ENCODE assay signal across 9 cellular contexts in genomic region chr2:191302459-191303155, GRCh38. TPM values are rescaled to one million over a fixed set of nuclear protein-coding genes. Genes with fewer than 3 reads are reported as not detected.
DNase-seq lines count a peak whose midpoint lies in the region; ATAC-seq and TF ChIP-seq lines count a peak whose summit lies in the region.
"Had no signal": no experiment of that assay in that cellular context is flagged by ENCODE, and none has a peak within 500 bp of the region (broad histone marks: within the 10 kb centered on the region; RNA-seq: fewer than 3 reads in every experiment).

No MANE protein-coding gene starts in this region.

- H3K36me3 Mint-ChIP-seq in activated T-cell treated with anti-CD3 and anti-CD28 coated beads, Interleukin-2, amount 50 U/mL, for 72 hours (ENCODE audit: insufficient read depth in 2 of 2) = no peaks in the 10 kb centered on the region
- H3K36me3 Mint-ChIP-seq in nephron progenitor cell (ENCODE audit: low read depth) = peaks cover 60% of the 10 kb centered on the region
- no peaks in the 10 kb centered on the region for H3K36me3 Mint-ChIP-seq in activated T-helper 1 cell treated with anti-CD3 and anti-CD28 coated beads, Interleukin-12 subunit alpha, Interleukin-12 subunit beta, Interleukin-2, Interleukin-4 antibody, amounts not matched to agents 30 ng/mL and 10 ng/mL and 1 ng/mL, durations not matched to agents 14 hours and 24 hours and 36 hours (ENCODE audit: low read depth)

- H3K9me3 Mint-ChIP-seq in activated T-cell treated with anti-CD3 and anti-CD28 coated beads, Interleukin-2, amount 50 U/mL, for 72 hours = no peaks in the 10 kb centered on the region
- no peaks in the 10 kb centered on the region for H3K9me3 Mint-ChIP-seq in nephron progenitor cell
- no peaks in the 10 kb centered on the region for H3K9me3 Mint-ChIP-seq in activated T-helper 1 cell treated with anti-CD3 and anti-CD28 coated beads, Interleukin-12 subunit alpha, Interleukin-12 subunit beta, Interleukin-2, Interleukin-4 antibody, amounts not matched to agents 30 ng/mL and 10 ng/mL and 1 ng/mL, durations not matched to agents 14 hours and 24 hours and 36 hours

- in situ Hi-C loops in SK-MEL-5 (cut with HindIII; ENCODE audit: low pct_unique_long_range_greater_than_20kb, low sequenced_read_pairs) = no loop called here

- peak; percentile 7 for TF ChIP-seq CTCF in nephron progenitor cell (IDR thresholded peaks at IDR 0.05)

- peak in 1 of 2 donors; percentile 41 for ATAC-seq in activated T-cell treated with anti-CD3 and anti-CD28 coated beads, Interleukin-2, amount 50 U/mL, for 72 hours (replicated peaks in 1 of 2)
- peak; percentile 68 for ATAC-seq in HG02759 (IDR thresholded peaks at IDR 0.05; ENCODE audit: unreplicated experiment)

- H3K27ac Mint-ChIP-seq in activated T-cell treated with anti-CD3 and anti-CD28 coated beads, Interleukin-2, amount 50 U/mL, for 72 hours = no peak overlapping the region
- H3K27ac Mint-ChIP-seq in nephron progenitor cell = no peak overlapping the region
- H3K27ac Mint-ChIP-seq in activated T-helper 1 cell treated with anti-CD3 and anti-CD28 coated beads, Interleukin-12 subunit alpha, Interleukin-12 subunit beta, Interleukin-2, Interleukin-4 antibody, amounts not matched to agents 30 ng/mL and 10 ng/mL and 1 ng/mL, durations not matched to agents 14 hours and 24 hours and 36 hours = no peak overlapping the region

- no peaks in the 10 kb centered on the region for H3K27me3 Mint-ChIP-seq in activated T-cell treated with anti-CD3 and anti-CD28 coated beads, Interleukin-2, amount 50 U/mL, for 72 hours (ENCODE audit: low read depth)
- no peaks in the 10 kb centered on the region for H3K27me3 Mint-ChIP-seq in nephron progenitor cell (ENCODE audit: low read depth, poor library complexity)
- no peaks in the 10 kb centered on the region for H3K27me3 Mint-ChIP-seq in activated T-helper 1 cell treated with anti-CD3 and anti-CD28 coated beads, Interleukin-12 subunit alpha, Interleukin-12 subunit beta, Interleukin-2, Interleukin-4 antibody, amounts not matched to agents 30 ng/mL and 10 ng/mL and 1 ng/mL, durations not matched to agents 14 hours and 24 hours and 36 hours (ENCODE audit: insufficient read depth)

- no peak overlapping the region for H3K4me3 Mint-ChIP-seq in activated T-cell treated with anti-CD3 and anti-CD28 coated beads, Interleukin-2, amount 50 U/mL, for 72 hours
- H3K4me3 Mint-ChIP-seq in nephron progenitor cell = no peak overlapping the region
- no peak overlapping the region for H3K4me3 Mint-ChIP-seq in activated T-helper 1 cell treated with anti-CD3 and anti-CD28 coated beads, Interleukin-12 subunit alpha, Interleukin-12 subunit beta, Interleukin-2, Interleukin-4 antibody, amounts not matched to agents 30 ng/mL and 10 ng/mL and 1 ng/mL, durations not matched to agents 14 hours and 24 hours and 36 hours

- no peaks in the 10 kb centered on the region for H3K4me1 Mint-ChIP-seq in activated T-cell treated with anti-CD3 and anti-CD28 coated beads, Interleukin-2, amount 50 U/mL, for 72 hours (ENCODE audit: low read depth)
- peaks cover 37% of the 10 kb centered on the region for H3K4me1 Mint-ChIP-seq in nephron progenitor cell
- no peaks in the 10 kb centered on the region for H3K4me1 Mint-ChIP-seq in activated T-helper 1 cell treated with anti-CD3 and anti-CD28 coated beads, Interleukin-12 subunit alpha, Interleukin-12 subunit beta, Interleukin-2, Interleukin-4 antibody, amounts not matched to agents 30 ng/mL and 10 ng/mL and 1 ng/mL, durations not matched to agents 14 hours and 24 hours and 36 hours (ENCODE audit: low read depth)

- peak; percentile 5 to 9 for DNase-seq in activated T-cell treated with anti-CD3 and anti-CD28 coated beads, Interleukin-2, amount 50 U/mL, for 72 hours
- no peak for DNase-seq in activated T-cell treated with anti-CD3 and anti-CD28 coated beads, Interleukin-2, amount 50 U/mL, for 48 hours
- DNase-seq in SK-MEL-5 (ENCODE audit: low read depth, low spot score) (peak; percentile 64), nephron progenitor cell (no peak), ureter (ENCODE audit: low spot score) (no peak)
- no peak for DNase-seq in central memory CD4-positive, alpha-beta T cell
- no peak for DNase-seq in activated T-helper 1 cell treated with anti-CD3 and anti-CD28 coated beads, Interleukin-12 subunit alpha, Interleukin-12 subunit beta, Interleukin-2, Interleukin-4 antibody, amounts not matched to agents 30 ng/mL and 10 ng/mL and 1 ng/mL, durations not matched to agents 14 hours and 24 hours and 36 hours (ENCODE audit: low spot score)
- DNase-seq: pancreas had no signal

- intact Hi-C loops in activated T-helper 1 cell treated with anti-CD3 and anti-CD28 coated beads, Interleukin-12 subunit alpha, Interleukin-12 subunit beta, Interleukin-2, Interleukin-4 antibody, amounts not matched to agents 30 ng/mL and 10 ng/mL and 1 ng/mL, durations not matched to agents 14 hours and 24 hours and 36 hours (cut with micrococcal nuclease) = loop anchor here (1.0 kb wide), 1 partner anchor 137 kb away; no protein-coding TSS in a partner anchor

RNA-seq across cellular contexts. Expression of gene MYO1B, which starts 57.4 kb away (rescaled TPM):
- 10 to 100 TPM; 24.4 to 37.5 TPM for total RNA-seq in activated T-cell treated with anti-CD3 and anti-CD28 coated beads, Interleukin-2, amount 50 U/mL, for 72 hours
- 43.4 and 46.0 TPM in 2 replicates for total RNA-seq in SK-MEL-5 (2014; rRNA removed; shearing (Covaris generic))
- 27.7 and 35.1 TPM in 2 replicates for polyA plus RNA-seq in SK-MEL-5 (2015; cell fraction: cytosol; rRNA removed)
- 54.1 and 58.1 TPM in 2 replicates for polyA plus RNA-seq in SK-MEL-5 (2015; cell fraction: nucleus; rRNA removed)
- 87.6 TPM for total RNA-seq in ureter
- total RNA-seq in activated T-helper 1 cell treated with anti-CD3 and anti-CD28 coated beads, Interleukin-12 subunit alpha, Interleukin-12 subunit beta, Interleukin-2, Interleukin-4 antibody, amounts not matched to agents 30 ng/mL and 10 ng/mL and 1 ng/mL, durations not matched to agents 14 hours and 24 hours and 36 hours = 13.2 and 15.2 TPM in 2 replicates

Comparison
In these comparisons a context has a peak if more than half of its experiments do, and no peak if none do; other contexts are left out.
1. DNase-seq: peak in activated T-cell treated with anti-CD3 and anti-CD28 coated beads, Interleukin-2, amount 50 U/mL, for 72 hours (2 of 2) and SK-MEL-5 (single experiment); none in activated T-cell treated with anti-CD3 and anti-CD28 coated beads, Interleukin-2, amount 50 U/mL, for 48 hours (0 of 2), nephron progenitor cell (single experiment), ureter (single experiment), central memory CD4-positive, alpha-beta T cell (single experiment) and activated T-helper 1 cell treated with anti-CD3 and anti-CD28 coated beads, Interleukin-12 subunit alpha, Interleukin-12 subunit beta, Interleukin-2, Interleukin-4 antibody, amounts not matched to agents 30 ng/mL and 10 ng/mL and 1 ng/mL, durations not matched to agents 14 hours and 24 hours and 36 hours (single experiment).